Comparison of ENCODE assay signal across 18 cellular contexts in genomic region chr3:112769624-112770023, GRCh38.
DNase-seq lines count a peak whose midpoint lies in the region; ATAC-seq, FAIRE-seq and TF ChIP-seq lines count a peak whose summit lies in the region.
"Had no signal": no experiment of that assay in that cellular context is flagged by ENCODE, and none has a peak within 500 bp of the region (broad histone marks: within the 10 kb centered on the region; RNA-seq: fewer than 3 reads in every experiment).

No MANE protein-coding gene starts in this region.

- H3K4me2 ChIP-seq in A549 = no peak overlapping the region

- no peak for TF ChIP-seq RAD21 in A549 (conservative IDR thresholded peaks at IDR 0.05 in 1 of 2, IDR thresholded peaks at IDR 0.05 in 1 of 2)

- no peak overlapping the region for H3K4me3 Mint-ChIP-seq in WTC11
- H3K4me3 Mint-ChIP-seq in Calu3 (ENCODE audit: low read depth, unreplicated experiment) = no peak overlapping the region

- peaks cover 42% of the 10 kb centered on the region for H3K4me1 ChIP-seq in A549
- H3K4me1 ChIP-seq: BE2C, colonic mucosa had no signal

- BruUV-seq in Calu3 (replicated peaks; lab: Mats Ljungman, UMichigan) = no TSS peak

- peaks cover 13% of the 10 kb centered on the region for H3K4me1 Mint-ChIP-seq in WTC11
- peaks cover 23% of the 10 kb centered on the region for H3K4me1 Mint-ChIP-seq in Calu3 (ENCODE audit: low read depth, unreplicated experiment)

- H3K9me3 Mint-ChIP-seq in WTC11 (peaks cover 6% of the 10 kb centered on the region; the same call in 1 of the 2 replicates), Calu3 (ENCODE audit: low read depth, unreplicated experiment) (no peaks in the 10 kb centered on the region)

- no peak for TF ChIP-seq EP300 in A549 (IDR thresholded peaks at IDR 0.05)

- CTCF ChIA-PET in A549 (lab: Yijun Ruan, JAX) = interaction anchor here (1.5 to 1.7 kb wide), 2 partner anchors 9 to 35 kb away, joined by 4 read pairs; no protein-coding TSS in a partner anchor
- CTCF ChIA-PET in WTC11 (lab: Charles Lee) = interaction anchor here (1.2 kb wide), 1 partner anchor 35 kb away, joined by 7 read pairs; no protein-coding TSS in a partner anchor
- CTCF ChIA-PET in Calu3 (lab: Charles Lee) = no interaction called here

- peak overlapping the region; percentile 52; the same call in 1 of the 2 replicates for H3K27ac Mint-ChIP-seq in WTC11
- no peak overlapping the region for H3K27ac Mint-ChIP-seq in Calu3 (ENCODE audit: unreplicated experiment)

- TF ChIP-seq CTCF in A549 (IDR thresholded peaks at IDR 0.05) (no peak), WTC11 (IDR thresholded peaks at IDR 0.05) (no peak), fibroblast of the aortic adventitia (IDR thresholded peaks at IDR 0.05; ENCODE audit: insufficient read depth, low read length) (no peak), Calu3 (IDR thresholded peaks at IDR 0.05; ENCODE audit: unreplicated experiment) (no peak)

- H3K9me3 ChIP-seq in A549 = no peaks in the 10 kb centered on the region
- H3K9me3 ChIP-seq: BE2C, colonic mucosa, mucosa of descending colon, right atrium auricular region, SJCRH30 had no signal

- DNase-seq in A549 (ENCODE audit: low read depth in 1 of 2, low spot score in 1 of 2) (no peak), EH (ENCODE audit: low read depth) (peak; percentile 50), WTC11 (ENCODE audit: low spot score) (no peak), fibroblast of the aortic adventitia (ENCODE audit: low read depth) (peak; percentile 89), NCI-H128 (lab: John Stamatoyannopoulos, UW; ENCODE audit: unreplicated experiment) (no peak), Calu3 (no peak)
- DNase-seq: activated gamma-delta T cell treated with Interleukin-2 at 50 U/mL for 16 hours, colonic mucosa, GF-D8, hypothalamus, mucosa of descending colon, NCI-H1694 treated with DMSO at 0.1 percent for 48 hours, NCI-H446 treated with DMSO at 0.1 percent for 48 hours had no signal

- ATAC-seq in A549 (no peak), WTC11 (no peak), HG02759 (IDR thresholded peaks at IDR 0.05; ENCODE audit: unreplicated experiment) (no peak)
- ATAC-seq: mucosa of descending colon had no signal

- POLR2A ChIA-PET in A549 (lab: Yijun Ruan, JAX) = no interaction called here
- POLR2A ChIA-PET in WTC11 (lab: Charles Lee) = no interaction called here

- peaks cover 5% of the 10 kb centered on the region for H3K27me3 Mint-ChIP-seq in WTC11 (ENCODE audit: low read depth)
- H3K27me3 Mint-ChIP-seq in Calu3 (ENCODE audit: unreplicated experiment) = no peaks in the 10 kb centered on the region

- FAIRE-seq in A549 (lab: Jason Lieb, UNC) = no peak
- FAIRE-seq: D721Med had no signal

- H3K27ac ChIP-seq in A549 = peak overlapping the region in 1 of 2 experiments; percentile 51; a peak in 3 of 6 replicates
- H3K27ac ChIP-seq: colonic mucosa, SJCRH30 had no signal

- no peaks in the 10 kb centered on the region for H3K36me3 Mint-ChIP-seq in WTC11
- peaks cover 5% of the 10 kb centered on the region for H3K36me3 Mint-ChIP-seq in Calu3 (ENCODE audit: insufficient read depth, unreplicated experiment)

- TF ChIP-seq POLR2A in A549 (IDR thresholded peaks at IDR 0.05; ENCODE audit: low read length) = no peak

- intact Hi-C loops in Calu3 (cut with micrococcal nuclease; ENCODE audit: unreplicated experiment) = loop anchor here (5.0 kb wide), 1 partner anchor 37 kb away; no protein-coding TSS in a partner anchor

- H3K4me3 ChIP-seq in A549 = no peak overlapping the region
- H3K4me3 ChIP-seq in fibroblast of the aortic adventitia (ENCODE audit: low read depth, low read length) = no peak overlapping the region
- H3K4me3 ChIP-seq: colonic mucosa, mucosa of descending colon, right atrium auricular region, SJCRH30 had no signal

TF ChIP-seq in A549, 52 proteins besides CTCF, POLR2A, EP300 and RAD21:
- TF ChIP-seq ZNF302 (CRISPR knock-in tag; IDR thresholded peaks at IDR 0.05) (no peak), CBX8 (IDR thresholded peaks at IDR 0.05) (no peak), JUN (IDR thresholded peaks at IDR 0.05) (no peak), CBX2 (IDR thresholded peaks at IDR 0.05; ENCODE audit: borderline replicate concordance, low read depth) (no peak), MYC (IDR thresholded peaks at IDR 0.05; ENCODE audit: borderline replicate concordance, low read length) (no peak), BCL3 (IDR thresholded peaks at IDR 0.05) (no peak), RNF2 (IDR thresholded peaks at IDR 0.05; ENCODE audit: borderline replicate concordance, low read depth) (no peak), EHMT2 (IDR thresholded peaks at IDR 0.05; ENCODE audit: low read depth) (no peak), PHF8 (IDR thresholded peaks at IDR 0.05; ENCODE audit: borderline replicate concordance, low read depth) (no peak), NPAS2 (CRISPR knock-in tag; IDR thresholded peaks at IDR 0.05; ENCODE audit: borderline replicate concordance) (no peak), POLR2AphosphoS2 (conservative IDR thresholded peaks at IDR 0.05; ENCODE audit: low read length) (no peak), SMC3 (IDR thresholded peaks at IDR 0.05) (no peak), EHF (CRISPR knock-in tag; IDR thresholded peaks at IDR 0.05) (peak; percentile 52; the same call in 1 of the 2 replicates), HOXA7 (CRISPR knock-in tag; IDR thresholded peaks at IDR 0.05) (no peak), FOSL2 (IDR thresholded peaks at IDR 0.05) (no peak), FOSL2 (CRISPR knock-in tag; IDR thresholded peaks at IDR 0.05) (no peak), HOXB13 (CRISPR knock-in tag; IDR thresholded peaks at IDR 0.05; ENCODE audit: low read depth) (peak; percentile 50; the same call in 1 of the 2 replicates), RFX5 (IDR thresholded peaks at IDR 0.05) (no peak)

TF ChIP-seq in WTC11, 78 proteins besides CTCF, POLR2A, EP300 and RAD21:
- no peak for TF ChIP-seq MAX (CRISPR knock-in tag; IDR thresholded peaks at IDR 0.05)
- no peak for TF ChIP-seq TP53 (CRISPR knock-in tag; IDR thresholded peaks at IDR 0.05)
- no peak for TF ChIP-seq SMAD3 (CRISPR knock-in tag; IDR thresholded peaks at IDR 0.05; ENCODE audit: borderline replicate concordance)
TF ChIP-seq in WTC11: peak in this region for 0.

Comparison
In these comparisons a context has a peak if more than half of its experiments do, and no peak if none do; other contexts are left out.
1. DNase-seq: peak in EH (single experiment) and fibroblast of the aortic adventitia (single experiment); none in A549 (0 of 2), WTC11 (single experiment), NCI-H128 (single experiment) and Calu3 (single experiment).